1 cellular context compared by ENCODE assay signal in the genomic region with DNA sequence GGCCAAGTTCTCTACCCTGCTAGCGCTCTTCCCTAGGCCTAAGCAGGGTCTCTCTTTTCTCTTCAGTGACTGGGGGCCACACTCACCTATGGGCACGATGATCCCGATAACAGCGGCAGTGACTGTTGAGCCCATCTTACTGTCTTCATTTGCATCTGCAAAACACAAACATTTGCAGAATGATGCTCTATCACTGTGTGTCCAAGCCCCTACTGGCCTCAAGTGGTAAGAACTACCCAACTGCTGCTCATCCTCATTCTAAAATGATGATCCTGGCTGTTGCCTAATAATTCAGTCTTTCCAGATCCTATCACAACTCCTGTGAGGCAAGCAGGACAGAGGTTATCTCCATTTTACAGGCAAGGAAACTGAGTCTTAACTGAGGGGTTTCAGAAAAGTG.
TF ChIP-seq lines count a peak whose summit lies in the region.

No MANE protein-coding gene starts in this region.

TF ChIP-seq in HCT116, 20 proteins besides CTCF, POLR2A, EP300 and RAD21 (continued from another document):
- TF ChIP-seq ZFX (IDR thresholded peaks at IDR 0.05) (no peak), JUND (IDR thresholded peaks at IDR 0.05) (no peak), SP1 (IDR thresholded peaks at IDR 0.05; ENCODE audit: low read depth) (no peak), CEBPB (IDR thresholded peaks at IDR 0.05; ENCODE audit: low read depth) (no peak), EZH2 (IDR thresholded peaks at IDR 0.05) (no peak), FOSL1 (IDR thresholded peaks at IDR 0.05; ENCODE audit: low read depth) (no peak)
- TF ChIP-seq, protein P1, sequence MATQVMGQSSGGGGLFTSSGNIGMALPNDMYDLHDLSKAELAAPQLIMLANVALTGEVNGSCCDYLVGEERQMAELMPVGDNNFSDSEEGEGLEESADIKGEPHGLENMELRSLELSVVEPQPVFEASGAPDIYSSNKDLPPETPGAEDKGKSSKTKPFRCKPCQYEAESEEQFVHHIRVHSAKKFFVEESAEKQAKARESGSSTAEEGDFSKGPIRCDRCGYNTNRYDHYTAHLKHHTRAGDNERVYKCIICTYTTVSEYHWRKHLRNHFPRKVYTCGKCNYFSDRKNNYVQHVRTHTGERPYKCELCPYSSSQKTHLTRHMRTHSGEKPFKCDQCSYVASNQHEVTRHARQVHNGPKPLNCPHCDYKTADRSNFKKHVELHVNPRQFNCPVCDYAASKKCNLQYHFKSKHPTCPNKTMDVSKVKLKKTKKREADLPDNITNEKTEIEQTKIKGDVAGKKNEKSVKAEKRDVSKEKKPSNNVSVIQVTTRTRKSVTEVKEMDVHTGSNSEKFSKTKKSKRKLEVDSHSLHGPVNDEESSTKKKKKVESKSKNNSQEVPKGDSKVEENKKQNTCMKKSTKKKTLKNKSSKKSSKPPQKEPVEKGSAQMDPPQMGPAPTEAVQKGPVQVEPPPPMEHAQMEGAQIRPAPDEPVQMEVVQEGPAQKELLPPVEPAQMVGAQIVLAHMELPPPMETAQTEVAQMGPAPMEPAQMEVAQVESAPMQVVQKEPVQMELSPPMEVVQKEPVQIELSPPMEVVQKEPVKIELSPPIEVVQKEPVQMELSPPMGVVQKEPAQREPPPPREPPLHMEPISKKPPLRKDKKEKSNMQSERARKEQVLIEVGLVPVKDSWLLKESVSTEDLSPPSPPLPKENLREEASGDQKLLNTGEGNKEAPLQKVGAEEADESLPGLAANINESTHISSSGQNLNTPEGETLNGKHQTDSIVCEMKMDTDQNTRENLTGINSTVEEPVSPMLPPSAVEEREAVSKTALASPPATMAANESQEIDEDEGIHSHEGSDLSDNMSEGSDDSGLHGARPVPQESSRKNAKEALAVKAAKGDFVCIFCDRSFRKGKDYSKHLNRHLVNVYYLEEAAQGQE (IDR thresholded peaks at IDR 0.05; ENCODE audit: low read depth) = no peak
- TF ChIP-seq, protein P2, sequence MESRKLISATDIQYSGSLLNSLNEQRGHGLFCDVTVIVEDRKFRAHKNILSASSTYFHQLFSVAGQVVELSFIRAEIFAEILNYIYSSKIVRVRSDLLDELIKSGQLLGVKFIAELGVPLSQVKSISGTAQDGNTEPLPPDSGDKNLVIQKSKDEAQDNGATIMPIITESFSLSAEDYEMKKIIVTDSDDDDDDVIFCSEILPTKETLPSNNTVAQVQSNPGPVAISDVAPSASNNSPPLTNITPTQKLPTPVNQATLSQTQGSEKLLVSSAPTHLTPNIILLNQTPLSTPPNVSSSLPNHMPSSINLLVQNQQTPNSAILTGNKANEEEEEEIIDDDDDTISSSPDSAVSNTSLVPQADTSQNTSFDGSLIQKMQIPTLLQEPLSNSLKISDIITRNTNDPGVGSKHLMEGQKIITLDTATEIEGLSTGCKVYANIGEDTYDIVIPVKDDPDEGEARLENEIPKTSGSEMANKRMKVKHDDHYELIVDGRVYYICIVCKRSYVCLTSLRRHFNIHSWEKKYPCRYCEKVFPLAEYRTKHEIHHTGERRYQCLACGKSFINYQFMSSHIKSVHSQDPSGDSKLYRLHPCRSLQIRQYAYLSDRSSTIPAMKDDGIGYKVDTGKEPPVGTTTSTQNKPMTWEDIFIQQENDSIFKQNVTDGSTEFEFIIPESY (IDR thresholded peaks at IDR 0.05; ENCODE audit: extremely low read depth, insufficient replicate concordance, low read length) = no peak
